In the genomic region with DNA sequence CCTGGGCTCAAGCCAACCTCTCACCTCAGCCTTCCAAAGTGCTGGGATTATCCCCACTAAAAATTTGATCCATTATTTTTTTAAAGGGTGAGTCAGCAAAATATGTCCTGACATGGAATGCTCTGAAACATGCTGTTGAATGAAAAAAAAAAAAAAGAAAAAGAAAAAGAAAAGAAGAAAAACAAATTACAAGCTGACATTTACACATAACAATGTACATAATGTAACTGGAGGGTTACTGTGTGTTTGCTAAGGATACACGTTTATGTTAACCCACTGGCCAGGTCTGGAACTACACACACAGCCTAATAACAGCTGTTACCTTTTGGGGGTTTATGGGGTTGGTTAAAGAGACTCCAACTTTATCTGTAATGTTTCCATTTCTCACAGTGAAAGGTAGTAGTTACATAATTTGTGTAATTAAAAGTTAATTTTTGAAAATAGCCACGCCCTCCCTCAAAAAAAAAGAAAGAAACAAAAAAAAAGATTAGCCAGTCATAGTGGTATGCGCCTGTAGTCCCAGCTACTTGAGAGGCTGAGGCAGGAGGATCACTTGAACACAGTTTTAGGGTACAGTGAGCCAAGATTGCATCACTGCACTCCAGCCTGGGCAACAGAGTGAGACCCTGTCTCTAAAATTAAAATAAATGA, we compare ENCODE assay signal across 1 cellular context.
TF ChIP-seq lines count a peak whose summit lies in the region.

No MANE protein-coding gene starts in this region.

TF ChIP-seq in H1, 55 proteins besides CTCF, POLR2A, EP300 and RAD21:
- TF ChIP-seq MAFK (IDR thresholded peaks at IDR 0.05; ENCODE audit: low read depth, low read length) (peak; percentile 53), BACH1 (IDR thresholded peaks at IDR 0.05; ENCODE audit: low read length) (0 out of 2 replicates have a peak, but pooled peaks have one; percentile 43)
- TF ChIP-seq, protein P1, sequence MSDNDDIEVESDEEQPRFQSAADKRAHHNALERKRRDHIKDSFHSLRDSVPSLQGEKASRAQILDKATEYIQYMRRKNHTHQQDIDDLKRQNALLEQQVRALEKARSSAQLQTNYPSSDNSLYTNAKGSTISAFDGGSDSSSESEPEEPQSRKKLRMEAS (IDR thresholded peaks at IDR 0.05) = no peak
